In genomic region chr7:144907577-144907976, GRCh38 we compare ENCODE assay signal across 10 cellular contexts.
DNase-seq lines count a peak whose midpoint lies in the region; ATAC-seq and TF ChIP-seq lines count a peak whose summit lies in the region.
"Had no signal": no experiment of that assay in that cellular context is flagged by ENCODE, and none has a peak within 500 bp of the region (broad histone marks: within the 10 kb centered on the region; RNA-seq: fewer than 3 reads in every experiment).

No MANE protein-coding gene starts in this region.

- H3K27me3 Mint-ChIP-seq in neural progenitor cell (ENCODE audit: insufficient read depth, low read depth) = no peaks in the 10 kb centered on the region
- no peaks in the 10 kb centered on the region for H3K27me3 Mint-ChIP-seq in progenitor cell of endocrine pancreas

- no peak overlapping the region for H3K9ac ChIP-seq in neural progenitor cell

- no peaks in the 10 kb centered on the region for H3K27me3 ChIP-seq in neural progenitor cell

- H3K36me3 Mint-ChIP-seq in neural progenitor cell (no peaks in the 10 kb centered on the region), progenitor cell of endocrine pancreas (ENCODE audit: insufficient read depth) (no peaks in the 10 kb centered on the region)

- DNase-seq in neural progenitor cell (ENCODE audit: low spot score) (peak; percentile 4), DMS53 (lab: John Stamatoyannopoulos, UW) (no peak), foreskin fibroblast (no peak), progenitor cell of endocrine pancreas (ENCODE audit: low spot score, unreplicated experiment) (no peak), SW 1271 (lab: John Stamatoyannopoulos, UW) (no peak)
- DNase-seq: activated T-cell treated with anti-CD3 and anti-CD28 coated beads, Interleukin-2, amount 50 U/mL, for 72 hours; NCI-H2081 had no signal

- no peaks in the 10 kb centered on the region for H3K9me3 ChIP-seq in neural progenitor cell (ENCODE audit: low read depth)

- H3K4me2 ChIP-seq in neural progenitor cell = no peak overlapping the region

- no peaks in the 10 kb centered on the region for H3K79me2 ChIP-seq in neural progenitor cell (ENCODE audit: low read depth)

- TF ChIP-seq CTCF in neural progenitor cell (IDR thresholded peaks at IDR 0.05) (no peak), foreskin fibroblast (IDR thresholded peaks at IDR 0.05; ENCODE audit: low read depth, low read length) (no peak), progenitor cell of endocrine pancreas (IDR thresholded peaks at IDR 0.05; ENCODE audit: unreplicated experiment) (no peak)

- no peaks in the 10 kb centered on the region for H3K36me3 ChIP-seq in neural progenitor cell

- peak; percentile 91 for ATAC-seq in GM18868 (IDR thresholded peaks at IDR 0.05; ENCODE audit: unreplicated experiment)
- ATAC-seq in GM21529 (IDR thresholded peaks at IDR 0.05; ENCODE audit: unreplicated experiment) = peak; percentile 89
- peak; percentile 65 for ATAC-seq in HG03196 (IDR thresholded peaks at IDR 0.05; ENCODE audit: unreplicated experiment)
- ATAC-seq: activated T-cell treated with anti-CD3 and anti-CD28 coated beads, Interleukin-2, amount 50 U/mL, for 72 hours had no signal

- H3K4me3 Mint-ChIP-seq in neural progenitor cell = no peak overlapping the region
- no peak overlapping the region for H3K4me3 Mint-ChIP-seq in progenitor cell of endocrine pancreas (ENCODE audit: low read depth)
- H3K4me3 Mint-ChIP-seq: activated T-cell treated with anti-CD3 and anti-CD28 coated beads, Interleukin-2, amount 50 U/mL, for 72 hours had no signal

- no peaks in the 10 kb centered on the region for H4K20me1 ChIP-seq in neural progenitor cell (ENCODE audit: low read depth)

- H2AFZ ChIP-seq in neural progenitor cell (replicated peaks) = no peak overlapping the region

- H3K4me1 ChIP-seq in neural progenitor cell = peaks cover 18% of the 10 kb centered on the region

- H3K4me1 Mint-ChIP-seq in neural progenitor cell = peaks cover 29% of the 10 kb centered on the region
- no peaks in the 10 kb centered on the region for H3K4me1 Mint-ChIP-seq in progenitor cell of endocrine pancreas (ENCODE audit: low read depth)

- H3K9me3 Mint-ChIP-seq in neural progenitor cell (no peaks in the 10 kb centered on the region), progenitor cell of endocrine pancreas (ENCODE audit: low read depth) (no peaks in the 10 kb centered on the region)
- H3K9me3 Mint-ChIP-seq: activated T-cell treated with anti-CD3 and anti-CD28 coated beads, Interleukin-2, amount 50 U/mL, for 72 hours had no signal

- H3F3A ChIP-seq in neural progenitor cell (ENCODE audit: low read depth) = no peaks in the 10 kb centered on the region

- H3K4me3 ChIP-seq in neural progenitor cell (no peak overlapping the region), foreskin fibroblast (ENCODE audit: low read depth in 1 of 2, low read length in 2 of 2) (no peak overlapping the region)

- H3K27ac Mint-ChIP-seq in neural progenitor cell = no peak overlapping the region
- H3K27ac Mint-ChIP-seq in progenitor cell of endocrine pancreas = no peak overlapping the region

- no peak overlapping the region for H3K27ac ChIP-seq in neural progenitor cell
